ENCODE assay signal across 20 cellular contexts in genomic region chr1:248817065-248817464, GRCh38. TPM values are rescaled to one million over a fixed set of nuclear protein-coding genes. Genes with fewer than 3 reads are reported as not detected.
DNase-seq lines count a peak whose midpoint lies in the region; ATAC-seq, FAIRE-seq and TF ChIP-seq lines count a peak whose summit lies in the region.
"Had no signal": no experiment of that assay in that cellular context is flagged by ENCODE, and none has a peak within 500 bp of the region (broad histone marks: within the 10 kb centered on the region; RNA-seq: fewer than 3 reads in every experiment).

No MANE protein-coding gene starts in this region.

- DNase-seq in activated naive CD4-positive, alpha-beta T cell treated with anti-CD3 and anti-CD28 coated beads, Interleukin-2, amount 10 ng/mL, durations not matched to agents 7 days and 5 days: no peak
- no peak for DNase-seq in activated naive CD4-positive, alpha-beta T cell treated with anti-CD3 and anti-CD28 coated beads, Interleukin-2, amount 50 U/mL, for 16 hours
- DNase-seq in OCI-M1 (lab: John Stamatoyannopoulos, UW) (peak; percentile 44), GM12878 (ENCODE audit: low read depth, low spot score) (no peak)
- no peak for DNase-seq in stimulated activated naive B cell treated with anti-CD40 and anti-IgM and Interleukin-4, amounts not matched to agents 10 μg/mL and 1 μg/mL and 100 μg/mL, for 72 hours
- DNase-seq: DMS53, heart right ventricle, left ventricle myocardium superior, NCI-H1417 treated with DMSO at 0.1 percent for 48 hours, NCI-H524, occipital lobe had no signal

- RAD21 ChIA-PET in GM12878 (lab: Charles Lee; ENCODE audit: unreplicated experiment): no interaction called here

- TF ChIP-seq POLR2A in GM12878 (IDR thresholded peaks at IDR 0.05; ENCODE audit: low read depth, low read length) (no peak), gastroesophageal sphincter (IDR thresholded peaks at IDR 0.05) (no peak)

- ATAC-seq in GM12878 (no peak), HG02798 (IDR thresholded peaks at IDR 0.05; ENCODE audit: poor library complexity, unreplicated experiment) (no peak), gastroesophageal sphincter (no peak), HG03565 (IDR thresholded peaks at IDR 0.05; ENCODE audit: unreplicated experiment) (no peak)
- ATAC-seq in stimulated activated naive B cell treated with anti-CD40 and anti-IgM and Interleukin-4, amounts not matched to agents 10 μg/mL and 1 μg/mL and 100 μg/mL, for 72 hours (replicated peaks): peak; percentile 33 to 58
- ATAC-seq: GM23338, heart right ventricle, left ventricle myocardium superior had no signal

- BruUV-seq in GM12878 (replicated peaks; lab: Mats Ljungman, UMichigan): no TSS peak

- TF ChIP-seq RAD21 in GM12878 (IDR thresholded peaks at IDR 0.05; ENCODE audit: insufficient read depth, low read depth, low read length): no peak

- H4K20me1 ChIP-seq in GM12878 (ENCODE audit: control insufficient read depth, insufficient read depth): no peaks in the 10 kb centered on the region; the same call in 1 of the 2 replicates

- no peaks in the 10 kb centered on the region for H3K9me3 Mint-ChIP-seq in activated naive CD4-positive, alpha-beta T cell treated with anti-CD3 and anti-CD28 coated beads, Interleukin-2, amount 10 ng/mL, durations not matched to agents 7 days and 5 days
- no peaks in the 10 kb centered on the region for H3K9me3 Mint-ChIP-seq in stimulated activated naive B cell treated with anti-CD40 and anti-IgM and Interleukin-4, amounts not matched to agents 10 μg/mL and 1 μg/mL and 100 μg/mL, for 72 hours
- H3K9me3 Mint-ChIP-seq: GM23338 had no signal

- no peak overlapping the region for H3K9ac ChIP-seq in GM12878 (ENCODE audit: control insufficient read depth, insufficient read depth, low read length)

- H3K36me3 ChIP-seq in GM12878 (ENCODE audit: control insufficient read depth in 2 of 2, insufficient read depth in 2 of 2, low read length in 1 of 2) (peaks cover 23 to 26% of the 10 kb centered on the region in 2 experiments), gastroesophageal sphincter (peaks cover 0 to 79% of the 10 kb centered on the region in 2 donors)

- H3K27me3 ChIP-seq in GM12878 (replicated peaks in 1 of 2; ENCODE audit: control insufficient read depth in 2 of 2, insufficient read depth in 2 of 2, low read length in 1 of 2) (no peaks in the 10 kb centered on the region), gastroesophageal sphincter (no peaks in the 10 kb centered on the region)
- H3K27me3 ChIP-seq: cardiac muscle cell, heart right ventricle, vagina had no signal

- in situ Hi-C loops in GM12878 (cut with MboI): no loop called here

- peak overlapping the region; percentile 91 for H3K27ac Mint-ChIP-seq in activated naive CD4-positive, alpha-beta T cell treated with anti-CD3 and anti-CD28 coated beads, Interleukin-2, amount 10 ng/mL, durations not matched to agents 7 days and 5 days
- H3K27ac Mint-ChIP-seq in stimulated activated naive B cell treated with anti-CD40 and anti-IgM and Interleukin-4, amounts not matched to agents 10 μg/mL and 1 μg/mL and 100 μg/mL, for 72 hours: peak overlapping the region; percentile 78
- H3K27ac Mint-ChIP-seq: GM23338 had no signal

- H3K9me3 ChIP-seq in GM12878 (replicated peaks; ENCODE audit: control insufficient read depth, insufficient read depth, low read length): no peaks in the 10 kb centered on the region
- H3K9me3 ChIP-seq in gastroesophageal sphincter: no peaks in the 10 kb centered on the region
- H3K9me3 ChIP-seq: heart right ventricle, vagina had no signal

- no peaks in the 10 kb centered on the region for H3K27me3 Mint-ChIP-seq in activated naive CD4-positive, alpha-beta T cell treated with anti-CD3 and anti-CD28 coated beads, Interleukin-2, amount 10 ng/mL, durations not matched to agents 7 days and 5 days
- H3K27me3 Mint-ChIP-seq in stimulated activated naive B cell treated with anti-CD40 and anti-IgM and Interleukin-4, amounts not matched to agents 10 μg/mL and 1 μg/mL and 100 μg/mL, for 72 hours: no peaks in the 10 kb centered on the region

- no peak overlapping the region for H2AFZ ChIP-seq in GM12878 (ENCODE audit: control insufficient read depth, low read depth, low read length)
- H2AFZ ChIP-seq: GM23338 had no signal

- SMC1A ChIA-PET in GM12878 (lab: Charles Lee; ENCODE audit: uncharacterized antibody, unreplicated experiment): no interaction called here

- H3K79me2 ChIP-seq in GM12878 (ENCODE audit: control insufficient read depth, insufficient read depth, low read length): peaks cover 15% of the 10 kb centered on the region

- H3K27ac ChIP-seq in GM12878 (ENCODE audit: control insufficient read depth, insufficient read depth): no peak overlapping the region
- H3K27ac ChIP-seq in gastroesophageal sphincter: no peak overlapping the region
- H3K27ac ChIP-seq: cardiac muscle cell, RWPE1, vagina, VCaP had no signal

- peaks cover 70% of the 10 kb centered on the region for H3K36me3 Mint-ChIP-seq in activated naive CD4-positive, alpha-beta T cell treated with anti-CD3 and anti-CD28 coated beads, Interleukin-2, amount 10 ng/mL, durations not matched to agents 7 days and 5 days
- H3K36me3 Mint-ChIP-seq in stimulated activated naive B cell treated with anti-CD40 and anti-IgM and Interleukin-4, amounts not matched to agents 10 μg/mL and 1 μg/mL and 100 μg/mL, for 72 hours: peaks cover 64 to 83% of the 10 kb centered on the region in 2 donors

- CTCF ChIA-PET in activated naive CD4-positive, alpha-beta T cell treated with anti-CD3 and anti-CD28 coated beads, Interleukin-2, amount 10 ng/mL, durations not matched to agents 7 days and 5 days (lab: Charles Lee): no interaction called here
- CTCF ChIA-PET in GM12878 (lab: Yijun Ruan, JAX): no interaction called here

- H3K4me3 ChIP-seq in GM12878: no peak overlapping the region
- H3K4me3 ChIP-seq in gastroesophageal sphincter: no peak overlapping the region
- H3K4me3 ChIP-seq: cardiac muscle cell, GM23338, heart right ventricle, vagina had no signal

- peaks cover 11% of the 10 kb centered on the region for H3K4me1 ChIP-seq in GM12878 (ENCODE audit: control insufficient read depth, insufficient read depth, low read length)
- peaks cover 0 to 45% (median 16%) of the 10 kb centered on the region in 3 donors for H3K4me1 ChIP-seq in gastroesophageal sphincter

- H3K4me3 Mint-ChIP-seq in activated naive CD4-positive, alpha-beta T cell treated with anti-CD3 and anti-CD28 coated beads, Interleukin-2, amount 10 ng/mL, durations not matched to agents 7 days and 5 days: no peak overlapping the region
- H3K4me3 Mint-ChIP-seq in stimulated activated naive B cell treated with anti-CD40 and anti-IgM and Interleukin-4, amounts not matched to agents 10 μg/mL and 1 μg/mL and 100 μg/mL, for 72 hours: no peak overlapping the region
- H3K4me3 Mint-ChIP-seq: GM23338 had no signal

- TF ChIP-seq EP300 in GM12878 (IDR thresholded peaks at IDR 0.05; ENCODE audit: borderline replicate concordance in 1 of 2, control insufficient read depth in 1 of 2, low read depth in 2 of 2, low read length in 2 of 2) (no peak), gastroesophageal sphincter (IDR thresholded peaks at IDR 0.05) (no peak)

- H3K4me1 Mint-ChIP-seq in activated naive CD4-positive, alpha-beta T cell treated with anti-CD3 and anti-CD28 coated beads, Interleukin-2, amount 10 ng/mL, durations not matched to agents 7 days and 5 days: peaks cover 66% of the 10 kb centered on the region
- peaks cover 45 to 62% of the 10 kb centered on the region in 2 donors for H3K4me1 Mint-ChIP-seq in stimulated activated naive B cell treated with anti-CD40 and anti-IgM and Interleukin-4, amounts not matched to agents 10 μg/mL and 1 μg/mL and 100 μg/mL, for 72 hours

- WGBS in GM12878 (ENCODE audit: insufficient coverage, insufficient replicate concordance, low lambda C conversion rate, missing lambda C conversion rate): 77% methylated on average over 6 of the region's 6 CpGs
- WGBS in gastroesophageal sphincter (ENCODE audit: low coverage in 1 of 2), 2 donors: 70 to 85% methylated on average over 2 to 6 of the region's 6 CpGs

- intact Hi-C loops in GM12878 (cut with micrococcal nuclease; ENCODE audit: unreplicated experiment): no loop called here

- H3K4me2 ChIP-seq in GM12878 (ENCODE audit: control insufficient read depth, insufficient read depth): no peak overlapping the region
- H3K4me2 ChIP-seq: GM23338 had no signal

- POLR2A ChIA-PET in GM12878 (lab: Charles Lee): no interaction called here

- FAIRE-seq in GM12878 (lab: Jason Lieb, UNC): no peak
- FAIRE-seq: endothelial cell of umbilical vein had no signal

- no peak for TF ChIP-seq CTCF in GM12878 (IDR thresholded peaks at IDR 0.05 in 2 of 3, conservative IDR thresholded peaks at IDR 0.05 in 1 of 3; ENCODE audit: control insufficient read depth in 2 of 3, extremely low read depth in 1 of 3, insufficient read depth in 1 of 3, low read depth in 3 of 3, low read length in 3 of 3)
- TF ChIP-seq CTCF in gastroesophageal sphincter (IDR thresholded peaks at IDR 0.05): no peak

RNA-seq across cellular contexts. Expression of gene SH3BP5L, which starts 8.7 kb away (rescaled TPM):
- total RNA-seq in GM12878 (2013; cell fraction: nucleolus; rRNA removed): 40.1 and 48.2 TPM in 2 replicates
- 14.3 and 16.7 TPM in 2 replicates for total RNA-seq in GM12878 (2014; rRNA removed)
- 9.6 and 10.4 TPM in 2 replicates for total RNA-seq in GM12878 (2014; rRNA removed; fragmentation: Illumina TruSeq; extraction: Trizol)
- 16.8 and 19.1 TPM in 2 replicates for total RNA-seq in GM12878 (2021)
- 4.1 TPM for polyA plus RNA-seq in GM12878 (2011; ENCODE audit: low read depth)
- polyA plus RNA-seq in GM12878 (2011; rRNA removed): 15.4 and 22.8 TPM in 2 replicates
- 27.9 and 32.8 TPM in 2 replicates for polyA plus RNA-seq in GM12878 (2011; cell fraction: cytosol; rRNA removed)
- 68.4 and 69.3 TPM in 2 replicates for polyA plus RNA-seq in GM12878 (2011; cell fraction: nucleus; rRNA removed)
- 6.9 and 9.9 TPM in 2 replicates for polyA plus RNA-seq in GM12878 (2012)
- polyA plus RNA-seq in GM12878 (2014; fragmentation: Illumina TruSeq; extraction: Trizol): 6.5 and 11.4 TPM in 2 replicates
- 1 to 10 TPM; 1.1 to 1.6 TPM for polyA plus RNA-seq in GM12878 (2014; fragmentation: Nextera tagmentation; extraction: Ambion mirVana)
- 16.1 and 17.4 TPM in 2 replicates for polyA plus RNA-seq in GM12878 (2014; rRNA removed)
- 1 to 10 TPM; 2.1 TPM for polyA plus RNA-seq in GM12878 (2016; fragmentation: Nextera tagmentation; extraction: Ambion mirVana)
- polyA minus RNA-seq in GM12878 (2011; rRNA and poly(A)+ RNA removed): 21.9 and 25.0 TPM in 2 replicates
- polyA minus RNA-seq in GM12878 (2011; cell fraction: cytosol; rRNA and poly(A)+ RNA removed): 5.5 and 7.5 TPM in 2 replicates
- polyA minus RNA-seq in GM12878 (2011; cell fraction: nucleus; rRNA and poly(A)+ RNA removed): 22.6 and 39.8 TPM in 2 replicates
- 10 to 100 TPM; 21.9 to 38.7 (median 28.4) TPM for total RNA-seq in gastroesophageal sphincter

RNA-seq across cellular contexts. Expression of gene ZNF672, which starts 21.0 kb away (rescaled TPM):
- 39.8 and 45.8 TPM in 2 replicates for total RNA-seq in GM12878 (2013; cell fraction: nucleolus; rRNA removed)
- 37.9 and 43.5 TPM in 2 replicates for total RNA-seq in GM12878 (2014; rRNA removed)
- 13.9 and 14.1 TPM in 2 replicates for total RNA-seq in GM12878 (2014; rRNA removed; fragmentation: Illumina TruSeq; extraction: Trizol)
- 48.6 and 51.3 TPM in 2 replicates for total RNA-seq in GM12878 (2021)
- polyA plus RNA-seq in GM12878 (2011; ENCODE audit: low read depth): 14.2 TPM
- 33.7 and 48.7 TPM in 2 replicates for polyA plus RNA-seq in GM12878 (2011; rRNA removed)
- 66.9 and 77.2 TPM in 2 replicates for polyA plus RNA-seq in GM12878 (2011; cell fraction: cytosol; rRNA removed)
- polyA plus RNA-seq in GM12878 (2011; cell fraction: nucleus; rRNA removed): 66.8 and 67.5 TPM in 2 replicates
- polyA plus RNA-seq in GM12878 (2012): 20.5 and 27.5 TPM in 2 replicates
- 13.6 and 17.2 TPM in 2 replicates for polyA plus RNA-seq in GM12878 (2014; fragmentation: Illumina TruSeq; extraction: Trizol)
- 1 to 10 TPM; 2.9 to 5.2 TPM for polyA plus RNA-seq in GM12878 (2014; fragmentation: Nextera tagmentation; extraction: Ambion mirVana)
- polyA plus RNA-seq in GM12878 (2014; rRNA removed): 39.4 and 45.6 TPM in 2 replicates
- polyA plus RNA-seq in GM12878 (2016; fragmentation: Nextera tagmentation; extraction: Ambion mirVana): 10 to 100 TPM; 40.2 to 41.7 TPM
- polyA minus RNA-seq in GM12878 (2011; rRNA and poly(A)+ RNA removed): 54.7 and 63.1 TPM in 2 replicates
- polyA minus RNA-seq in GM12878 (2011; cell fraction: cytosol; rRNA and poly(A)+ RNA removed): 24.5 and 27.1 TPM in 2 replicates
- 27.1 and 47.3 TPM in 2 replicates for polyA minus RNA-seq in GM12878 (2011; cell fraction: nucleus; rRNA and poly(A)+ RNA removed)
- total RNA-seq in gastroesophageal sphincter: 10 to 100 TPM; 22.1 to 44.2 (median 34.3) TPM

RNA-seq across cellular contexts. Expression of gene ZNF692, which starts 41.8 kb away (rescaled TPM):
- 143 and 171 TPM in 2 replicates for total RNA-seq in GM12878 (2013; cell fraction: nucleolus; rRNA removed)
- 31.7 and 33.0 TPM in 2 replicates for total RNA-seq in GM12878 (2014; rRNA removed)
- 19.5 and 20.6 TPM in 2 replicates for total RNA-seq in GM12878 (2014; rRNA removed; fragmentation: Illumina TruSeq; extraction: Trizol)
- 41.3 and 45.3 TPM in 2 replicates for total RNA-seq in GM12878 (2021)
- polyA plus RNA-seq in GM12878 (2011; ENCODE audit: low read depth): 16.5 TPM
- polyA plus RNA-seq in GM12878 (2011; rRNA removed): 39.8 and 56.1 TPM in 2 replicates
- polyA plus RNA-seq in GM12878 (2011; cell fraction: cytosol; rRNA removed): 67.6 and 94.1 TPM in 2 replicates
- polyA plus RNA-seq in GM12878 (2011; cell fraction: nucleus; rRNA removed): 705 and 770 TPM in 2 replicates
- polyA plus RNA-seq in GM12878 (2012): 30.1 and 49.9 TPM in 2 replicates
- polyA plus RNA-seq in GM12878 (2014; fragmentation: Illumina TruSeq; extraction: Trizol): 20.1 and 28.9 TPM in 2 replicates
- 10 to 100 TPM in 1 of 2 experiments, 1 to 10 TPM in 1; 5.3 to 18.5 TPM for polyA plus RNA-seq in GM12878 (2014; fragmentation: Nextera tagmentation; extraction: Ambion mirVana)
- 76.6 and 85.1 TPM in 2 replicates for polyA plus RNA-seq in GM12878 (2014; rRNA removed)
- 10 to 100 TPM; 40.8 to 41.6 TPM for polyA plus RNA-seq in GM12878 (2016; fragmentation: Nextera tagmentation; extraction: Ambion mirVana)
- 14.0 and 24.7 TPM in 2 replicates for polyA minus RNA-seq in GM12878 (2011; rRNA and poly(A)+ RNA removed)
- polyA minus RNA-seq in GM12878 (2011; cell fraction: cytosol; rRNA and poly(A)+ RNA removed): 11.0 and 11.6 TPM in 2 replicates
- polyA minus RNA-seq in GM12878 (2011; cell fraction: nucleus; rRNA and poly(A)+ RNA removed): 50.4 and 75.1 TPM in 2 replicates
- 10 to 100 TPM; 22.1 to 69.6 (median 28.4) TPM for total RNA-seq in gastroesophageal sphincter

Comparison
In these comparisons a context has a peak if more than half of its experiments do, and no peak if none do; other contexts are left out.
1. ATAC-seq: peak in stimulated activated naive B cell treated with anti-CD40 and anti-IgM and Interleukin-4, amounts not matched to agents 10 μg/mL and 1 μg/mL and 100 μg/mL, for 72 hours (2 of 2); none in GM12878 (single experiment), HG02798 (single experiment), gastroesophageal sphincter (single experiment) and HG03565 (single experiment).